In genomic region chr7:74255461-74255860, GRCh38 we compare ENCODE assay signal across 8 cellular contexts. TPM values are rescaled to one million over a fixed set of nuclear protein-coding genes. Genes with fewer than 3 reads are reported as not detected.
DNase-seq lines count a peak whose midpoint lies in the region; FAIRE-seq and TF ChIP-seq lines count a peak whose summit lies in the region.
"Not testable (repeated sequence)": the region's sequence is repeated elsewhere in the genome, so short reads cannot be mapped to it uniquely, and the experiment has no call there.

No MANE protein-coding gene starts in this region.

- H2AFZ ChIP-seq in SU-DHL-6 (ENCODE audit: low read depth, low read length, severe bottlenecking); H1 (ENCODE audit: low read length); neural progenitor cell (replicated peaks): not testable (repeated sequence)

- not testable (repeated sequence) for H2BK12ac ChIP-seq in H1 (ENCODE audit: low read depth, low read length)

- not testable (repeated sequence) for H3K23me2 ChIP-seq in H1 (ENCODE audit: low read depth, low read length)

- H3K9me3 ChIP-seq in CD8-positive, alpha-beta memory T cell (ENCODE audit: low read length); HUES64 (ENCODE audit: insufficient read depth, low read depth, low read length); SU-DHL-6 (ENCODE audit: insufficient read depth, low read length); H1 (ENCODE audit: insufficient read depth in 2 of 2, low read depth in 1 of 2, low read length in 1 of 2); neural progenitor cell (ENCODE audit: low read depth); subcutaneous abdominal adipose tissue (ENCODE audit: control insufficient read depth in 5 of 5, low read length in 5 of 5): not testable (repeated sequence)

- H3F3A ChIP-seq in SU-DHL-6 (ENCODE audit: insufficient read depth), result not testable (repeated sequence)
- peaks cover 11% of the 10 kb centered on the region for H3F3A ChIP-seq in neural progenitor cell (ENCODE audit: low read depth)

- H3K79me2 ChIP-seq in SU-DHL-6 (ENCODE audit: insufficient read depth, low read length) (peaks cover 22% of the 10 kb centered on the region), H1 (ENCODE audit: control insufficient read depth in 1 of 2, insufficient read depth in 2 of 2, low read length in 2 of 2) (peaks cover 3 to 24% of the 10 kb centered on the region in 2 experiments; a peak in 3 of 4 replicates), neural progenitor cell (ENCODE audit: low read depth) (peaks cover 45% of the 10 kb centered on the region)

- 93% methylated on average over 6 of the region's 6 CpGs for WGBS in HUES64
- 94% methylated on average over 6 of the region's 6 CpGs; no CpG with 5 or more reads in 1 of the 2 experiments for WGBS in H1 (ENCODE audit: extremely low coverage in 1 of 2, insufficient coverage in 1 of 2, insufficient read length in 1 of 2, insufficient replicate concordance in 2 of 2, low coverage in 1 of 2, low lambda C conversion rate in 2 of 2, missing lambda C conversion rate in 1 of 2), 2 experiments

- H2BK5ac ChIP-seq in H1 (ENCODE audit: low read depth, low read length), result not testable (repeated sequence)

- not testable (repeated sequence) for H3K23ac ChIP-seq in H1 (ENCODE audit: insufficient read length)

- H3K9me2 ChIP-seq in SU-DHL-6 (replicated peaks; ENCODE audit: insufficient read depth, low read length), result not testable (repeated sequence)

- TF ChIP-seq EP300 in H1 (IDR thresholded peaks at IDR 0.05; ENCODE audit: borderline replicate concordance in 1 of 2, low read depth in 2 of 2, low read length in 2 of 2), result not testable (repeated sequence)

- not testable (repeated sequence) for H3K14ac ChIP-seq in H1 (ENCODE audit: insufficient read length)

- not testable (repeated sequence) for FAIRE-seq in H1 (lab: Jason Lieb, UNC)

- not testable (repeated sequence) for H4K8ac ChIP-seq in H1 (ENCODE audit: extremely low read depth, insufficient read depth, low read length)

- H4K20me1 ChIP-seq in SU-DHL-6 (ENCODE audit: low read depth, low read length); H1 (replicated peaks in 1 of 2; ENCODE audit: control insufficient read depth in 1 of 2, insufficient read depth in 2 of 2, low read length in 2 of 2); neural progenitor cell (ENCODE audit: low read depth): not testable (repeated sequence)

- H3K9me3 Mint-ChIP-seq in CD8-positive, alpha-beta memory T cell; activated naive CD8-positive, alpha-beta T cell treated with anti-CD3 and anti-CD28 coated beads for 36 hours; immature natural killer cell; neural progenitor cell: not testable (repeated sequence)

- H3K4me2 ChIP-seq in SU-DHL-6 (ENCODE audit: low read depth, low read length, poor library complexity, severe bottlenecking) (peak overlapping the region; percentile 87), H1 (ENCODE audit: insufficient read depth in 1 of 2, low read depth in 2 of 2, low read length in 2 of 2) (peak overlapping the region; percentile 68 to 84; a peak in 3 of 4 replicates), neural progenitor cell (peak overlapping the region; percentile 81)

- not testable (repeated sequence) for H4K5ac ChIP-seq in H1 (ENCODE audit: insufficient read length, low read depth, low read length)

- not testable (repeated sequence) for H3K27me3 ChIP-seq in CD8-positive, alpha-beta memory T cell (ENCODE audit: insufficient read depth, low read length, poor library complexity, severe bottlenecking); HUES64 (ENCODE audit: insufficient read depth, low read length); SU-DHL-6 (ENCODE audit: low read length); H1 (replicated peaks in 1 of 4; ENCODE audit: control insufficient read depth in 3 of 4, extremely low read depth in 1 of 4, insufficient read depth in 3 of 4, low read length in 3 of 4); neural progenitor cell; subcutaneous abdominal adipose tissue (ENCODE audit: control insufficient read depth in 5 of 5, insufficient read depth in 4 of 5, low read length in 5 of 5)

- H2BK15ac ChIP-seq in H1 (ENCODE audit: low read length), result not testable (repeated sequence)

- H3K18ac ChIP-seq in H1 (ENCODE audit: extremely low read depth, low read length), result not testable (repeated sequence)

- peak overlapping the region; percentile 82 for H3K4me3 ChIP-seq in CD8-positive, alpha-beta memory T cell (ENCODE audit: low read length)
- H3K4me3 ChIP-seq in HUES64 (ENCODE audit: low read length) (peak overlapping the region; percentile 95), H1 (ENCODE audit: extremely low read depth in 1 of 4, insufficient read depth in 2 of 4, low read depth in 3 of 4, low read length in 4 of 4) (peak overlapping the region in 2 of 4 experiments; percentile 79 to 83; a peak in 2 of 8 replicates), neural progenitor cell (peak overlapping the region; percentile 82), subcutaneous abdominal adipose tissue (ENCODE audit: low read depth in 1 of 5, low read length in 5 of 5) (peak overlapping the region in 2 of 5 donors; percentile 83 to 84)
- H3K4me3 ChIP-seq in SU-DHL-6 (ENCODE audit: insufficient read depth, low read length, poor library complexity, severe bottlenecking), result not testable (repeated sequence)

- not testable (repeated sequence) for H2AK5ac ChIP-seq in H1 (ENCODE audit: low read depth, low read length)

- H3K56ac ChIP-seq in H1 (replicated peaks; ENCODE audit: insufficient read length, low read depth, low read length), result not testable (repeated sequence)

- not testable (repeated sequence) for H3K4ac ChIP-seq in H1 (replicated peaks; ENCODE audit: insufficient read length, low read depth, low read length)

- not testable (repeated sequence) for TF ChIP-seq RAD21 in H1 (IDR thresholded peaks at IDR 0.05 in 1 of 2, conservative IDR thresholded peaks at IDR 0.05 in 1 of 2; ENCODE audit: low read depth in 2 of 2, low read length in 2 of 2)

- not testable (repeated sequence) for H3K4me1 ChIP-seq in CD8-positive, alpha-beta memory T cell (ENCODE audit: insufficient read depth, low read length); HUES64 (ENCODE audit: insufficient read depth, low read length); H1 (replicated peaks in 1 of 4; ENCODE audit: control insufficient read depth in 3 of 4, insufficient read depth in 4 of 4, low read length in 3 of 4)
- peaks cover 10% of the 10 kb centered on the region for H3K4me1 ChIP-seq in neural progenitor cell
- H3K4me1 ChIP-seq in subcutaneous abdominal adipose tissue (ENCODE audit: control insufficient read depth in 5 of 5, insufficient read depth in 5 of 5, low read length in 5 of 5), result peaks cover 0 to 38% (median 27%) of the 10 kb centered on the region in 5 donors

- not testable (repeated sequence) for DNase-seq in CD8-positive, alpha-beta memory T cell; activated naive CD8-positive, alpha-beta T cell treated with anti-CD3 and anti-CD28 coated beads for 36 hours; H1 (ENCODE audit: low read depth in 1 of 2, low spot score in 2 of 2); immature natural killer cell; neural progenitor cell (ENCODE audit: low spot score)

- H3K36me3 ChIP-seq in CD8-positive, alpha-beta memory T cell (ENCODE audit: insufficient read depth, low read length); SU-DHL-6 (ENCODE audit: low read length); neural progenitor cell; subcutaneous abdominal adipose tissue (ENCODE audit: control insufficient read depth in 5 of 5, insufficient read depth in 5 of 5, low read length in 5 of 5): not testable (repeated sequence)
- H3K36me3 ChIP-seq in HUES64 (ENCODE audit: insufficient read depth, low read length) (peaks cover 20% of the 10 kb centered on the region), H1 (ENCODE audit: control insufficient read depth in 2 of 4, insufficient read depth in 4 of 4, low read length in 3 of 4) (peaks cover 6 to 16% (median 8%) of the 10 kb centered on the region in 4 experiments)

- H3K9ac ChIP-seq in HUES64 (ENCODE audit: low read depth, low read length); SU-DHL-6 (ENCODE audit: low read length); H1 (replicated peaks in 1 of 4; ENCODE audit: extremely low read depth in 1 of 4, low read depth in 3 of 4, low read length in 3 of 4); neural progenitor cell: not testable (repeated sequence)
- peak overlapping the region in 1 of 5 donors; percentile 70 for H3K9ac ChIP-seq in subcutaneous abdominal adipose tissue (ENCODE audit: low read length in 5 of 5)

- not testable (repeated sequence) for TF ChIP-seq POLR2A in H1 (IDR thresholded peaks at IDR 0.05; ENCODE audit: control extremely low read depth in 1 of 2, low read depth in 2 of 2, low read length in 2 of 2)

- not testable (repeated sequence) for H4K91ac ChIP-seq in H1 (replicated peaks; ENCODE audit: insufficient read length, low read length)

- not testable (repeated sequence) for TF ChIP-seq CTCF in SU-DHL-6 (IDR thresholded peaks at IDR 0.05; ENCODE audit: insufficient read depth, low read length, poor library complexity, severe bottlenecking); H1 (IDR thresholded peaks at IDR 0.05; ENCODE audit: control extremely low read depth in 1 of 3, insufficient read depth in 1 of 3, low read depth in 1 of 3, low read length in 3 of 3); neural progenitor cell (IDR thresholded peaks at IDR 0.05)

- H3K27ac ChIP-seq in CD8-positive, alpha-beta memory T cell (ENCODE audit: low read depth, low read length), result peak overlapping the region; percentile 90
- H3K27ac ChIP-seq in HUES64 (ENCODE audit: low read depth, low read length); SU-DHL-6 (ENCODE audit: low read depth, low read length); H1 (ENCODE audit: low read depth, low read length); neural progenitor cell: not testable (repeated sequence)
- peak overlapping the region; percentile 94 for H3K27ac ChIP-seq in subcutaneous abdominal adipose tissue (ENCODE audit: low read depth, low read length)

- peaks cover 17 to 31% (median 28%) of the 10 kb centered on the region in 3 donors for H3K4me1 Mint-ChIP-seq in CD8-positive, alpha-beta memory T cell
- H3K4me1 Mint-ChIP-seq in activated naive CD8-positive, alpha-beta T cell treated with anti-CD3 and anti-CD28 coated beads for 36 hours, result peaks cover 14% of the 10 kb centered on the region
- H3K4me1 Mint-ChIP-seq in immature natural killer cell, result peaks cover 28 to 36% of the 10 kb centered on the region in 2 donors
- H3K4me1 Mint-ChIP-seq in neural progenitor cell, result peaks cover 15% of the 10 kb centered on the region

- H3K79me1 ChIP-seq in H1 (ENCODE audit: low read depth, low read length), result not testable (repeated sequence)

- POLR2A ChIA-PET in CD8-positive, alpha-beta memory T cell (lab: Charles Lee), result not testable (repeated sequence)
- POLR2A ChIA-PET in H1 (lab: Charles Lee; ENCODE audit: partially characterized antibody), result interaction anchor here (0.9 to 1.4 kb wide), 3 partner anchors 13 to 16 kb away, joined by 3 to 5 read pairs (median 3); no protein-coding TSS in a partner anchor

- H2BK20ac ChIP-seq in H1 (ENCODE audit: low read length), result not testable (repeated sequence)

- H3K27ac Mint-ChIP-seq in CD8-positive, alpha-beta memory T cell, result peak overlapping the region in 6 of 8 donors; percentile 17 to 97 (median 94)
- H3K27ac Mint-ChIP-seq in activated naive CD8-positive, alpha-beta T cell treated with anti-CD3 and anti-CD28 coated beads for 36 hours, result peak overlapping the region; percentile 96
- H3K27ac Mint-ChIP-seq in immature natural killer cell, result peak overlapping the region in 5 of 6 donors; percentile 78 to 97 (median 93)
- H3K27ac Mint-ChIP-seq in neural progenitor cell, result not testable (repeated sequence)

- H2BK120ac ChIP-seq in H1 (replicated peaks; ENCODE audit: low read depth, low read length), result not testable (repeated sequence)

- H3K4me3 Mint-ChIP-seq in CD8-positive, alpha-beta memory T cell, result peak overlapping the region; percentile 56 to 98 (median 91)
- peak overlapping the region; percentile 50 for H3K4me3 Mint-ChIP-seq in activated naive CD8-positive, alpha-beta T cell treated with anti-CD3 and anti-CD28 coated beads for 36 hours
- H3K4me3 Mint-ChIP-seq in immature natural killer cell (peak overlapping the region; percentile 27 to 96 (median 94)), neural progenitor cell (peak overlapping the region; percentile 95)

- H3K27me3 Mint-ChIP-seq in CD8-positive, alpha-beta memory T cell; activated naive CD8-positive, alpha-beta T cell treated with anti-CD3 and anti-CD28 coated beads for 36 hours; immature natural killer cell (ENCODE audit: low read depth in 3 of 3); neural progenitor cell (ENCODE audit: insufficient read depth, low read depth): not testable (repeated sequence)

- peaks cover 0 to 17% (median 2%) of the 10 kb centered on the region in 3 donors for H3K36me3 Mint-ChIP-seq in CD8-positive, alpha-beta memory T cell
- H3K36me3 Mint-ChIP-seq in activated naive CD8-positive, alpha-beta T cell treated with anti-CD3 and anti-CD28 coated beads for 36 hours, result peaks cover 26% of the 10 kb centered on the region
- H3K36me3 Mint-ChIP-seq in immature natural killer cell, neural progenitor cell: not testable (repeated sequence)

- CTCF ChIA-PET in CD8-positive, alpha-beta memory T cell (lab: Charles Lee), result not testable (repeated sequence)
- CTCF ChIA-PET in H1 (lab: Charles Lee; ENCODE audit: partially characterized antibody), result interaction anchor here (1.3 to 1.7 kb wide), 3 partner anchors 13 to 152 kb away, joined by 3 to 4 read pairs (median 3); no protein-coding TSS in a partner anchor

RNA-seq across cellular contexts. Expression of gene RFC2, which starts 1.3 kb away (rescaled TPM):
- 10 to 100 TPM; 88.9 to 99.4 TPM for total RNA-seq in CD8-positive, alpha-beta memory T cell
- polyA plus RNA-seq in CD8-positive, alpha-beta memory T cell, result 24.8 TPM
- polyA plus RNA-seq in HUES64 (2013, experiment 1 of 2), result 73.7 TPM
- 63.0 TPM for polyA plus RNA-seq in HUES64 (2013, experiment 2 of 2)
- total RNA-seq in activated naive CD8-positive, alpha-beta T cell treated with anti-CD3 and anti-CD28 coated beads for 36 hours, result 100 to 1,000 TPM; 111 to 112 TPM
- total RNA-seq in H1 (2021; fragmentation: NEBNext Ultra II Directional; extraction: Animal tissue kit (Norgen Biotek cat#: 25700)), result 85.4 and 90.5 TPM in 2 replicates
- polyA plus RNA-seq in H1 (2011; rRNA removed) (40.8 and 52.9 TPM in 2 replicates), immature natural killer cell (10 to 100 TPM; 48.1 to 79.5 (median 63.0) TPM)
- 67.0 TPM for polyA plus RNA-seq in H1 (2011; cell fraction: cytosol; rRNA removed)
- 43.8 TPM for polyA plus RNA-seq in H1 (2011; cell fraction: nucleus; rRNA removed)
- 77.2 to 107 TPM (median 93.2 TPM) in 4 replicates for polyA plus RNA-seq in H1 (2012, experiment 1 of 2)
- 90.7 TPM for polyA plus RNA-seq in H1 (2012, experiment 2 of 2)
- 49.5 TPM for polyA plus RNA-seq in H1 (2013, experiment 1 of 2)
- 51.4 TPM for polyA plus RNA-seq in H1 (2013, experiment 2 of 2)
- 98.1 and 103 TPM in 2 replicates for polyA minus RNA-seq in H1 (2011; rRNA and poly(A)+ RNA removed)
- polyA minus RNA-seq in H1 (2011; cell fraction: cytosol; rRNA and poly(A)+ RNA removed), result 54.5 TPM
- 37.1 TPM for polyA minus RNA-seq in H1 (2011; cell fraction: nucleus; rRNA and poly(A)+ RNA removed)
- 66.0 and 71.3 TPM in 2 replicates for total RNA-seq in neural progenitor cell (ENCODE audit: low replicate concordance)

RNA-seq across cellular contexts. Expression of gene CLIP2, which starts 33.7 kb away (rescaled TPM):
- 1 to 10 TPM; 2.4 to 2.9 TPM for total RNA-seq in CD8-positive, alpha-beta memory T cell
- polyA plus RNA-seq in CD8-positive, alpha-beta memory T cell, result 0.94 TPM
- 12.0 TPM for polyA plus RNA-seq in HUES64 (2013, experiment 1 of 2)
- polyA plus RNA-seq in HUES64 (2013, experiment 2 of 2), result 18.1 TPM
- under 1 TPM; 0.62 to 0.74 TPM for total RNA-seq in activated naive CD8-positive, alpha-beta T cell treated with anti-CD3 and anti-CD28 coated beads for 36 hours
- 39.8 and 41.5 TPM in 2 replicates for total RNA-seq in H1 (2021; fragmentation: NEBNext Ultra II Directional; extraction: Animal tissue kit (Norgen Biotek cat#: 25700))
- polyA plus RNA-seq in H1 (2011; rRNA removed), result 8.3 and 13.3 TPM in 2 replicates
- polyA plus RNA-seq in H1 (2011; cell fraction: cytosol; rRNA removed), result 11.5 TPM
- 16.9 TPM for polyA plus RNA-seq in H1 (2011; cell fraction: nucleus; rRNA removed)
- 20.3 to 37.3 TPM (median 30.6 TPM) in 4 replicates for polyA plus RNA-seq in H1 (2012, experiment 1 of 2)
- polyA plus RNA-seq in H1 (2012, experiment 2 of 2), result 19.9 TPM
- polyA plus RNA-seq in H1 (2013, experiment 1 of 2), result 21.5 TPM
- 22.1 TPM for polyA plus RNA-seq in H1 (2013, experiment 2 of 2)
- polyA minus RNA-seq in H1 (2011; rRNA and poly(A)+ RNA removed), result 12.5 and 16.1 TPM in 2 replicates
- polyA minus RNA-seq in H1 (2011; cell fraction: cytosol; rRNA and poly(A)+ RNA removed), result 21.2 TPM
- 16.3 TPM for polyA minus RNA-seq in H1 (2011; cell fraction: nucleus; rRNA and poly(A)+ RNA removed)
- 1 to 10 TPM in 1 of 3 donors, under 1 TPM in 1, not detected in 1; 0.51 to 1.6 TPM for polyA plus RNA-seq in immature natural killer cell
- total RNA-seq in neural progenitor cell (ENCODE audit: low replicate concordance), result 7.5 and 29.6 TPM in 2 replicates

RNA-seq across cellular contexts. Expression of gene LAT2, which starts 45.7 kb away (rescaled TPM):
- 1 to 10 TPM; 1.9 to 2.8 TPM for total RNA-seq in CD8-positive, alpha-beta memory T cell
- polyA plus RNA-seq in CD8-positive, alpha-beta memory T cell, result 6.5 TPM
- 0.40 TPM for polyA plus RNA-seq in HUES64 (2013, experiment 1 of 2)
- polyA plus RNA-seq in HUES64 (2013, experiment 2 of 2), result not detected
- 1 to 10 TPM; 2.6 to 3.2 TPM for total RNA-seq in activated naive CD8-positive, alpha-beta T cell treated with anti-CD3 and anti-CD28 coated beads for 36 hours
- 0.19 and 0.63 TPM in 2 replicates for total RNA-seq in H1 (2021; fragmentation: NEBNext Ultra II Directional; extraction: Animal tissue kit (Norgen Biotek cat#: 25700))
- polyA plus RNA-seq in H1 (2011; rRNA removed) (0.20 and 0.23 TPM in 2 replicates), immature natural killer cell (100 to 1,000 TPM; 231 to 266 (median 256) TPM)
- 0.40 TPM for polyA plus RNA-seq in H1 (2011; cell fraction: cytosol; rRNA removed)
- polyA plus RNA-seq in H1 (2011; cell fraction: nucleus; rRNA removed), result 0.56 TPM
- polyA plus RNA-seq in H1 (2012, experiment 1 of 2), result 1.1 to 1.5 TPM (median 1.2 TPM) in 4 replicates
- polyA plus RNA-seq in H1 (2012, experiment 2 of 2), result 0.72 TPM
- 0.26 TPM for polyA plus RNA-seq in H1 (2013, experiment 1 of 2)
- 0.18 TPM for polyA plus RNA-seq in H1 (2013, experiment 2 of 2)
- polyA minus RNA-seq in H1 (2011; rRNA and poly(A)+ RNA removed), result 0.06 TPM in 1 of 2 replicates, not detected in the other
- polyA minus RNA-seq in H1 (2011; cell fraction: cytosol; rRNA and poly(A)+ RNA removed), result not detected
- polyA minus RNA-seq in H1 (2011; cell fraction: nucleus; rRNA and poly(A)+ RNA removed), result 0.70 TPM
- not detected in 2 replicates for total RNA-seq in neural progenitor cell (ENCODE audit: low replicate concordance)
